In genomic region chr16:18926189-18926865, GRCh38 we compare ENCODE assay signal across 8 cellular contexts. TPM values are rescaled to one million over a fixed set of nuclear protein-coding genes. Genes with fewer than 3 reads are reported as not detected.
DNase-seq lines count a peak whose midpoint lies in the region; ATAC-seq and TF ChIP-seq lines count a peak whose summit lies in the region.
"Not testable (repeated sequence)": the region's sequence is repeated elsewhere in the genome, so short reads cannot be mapped to it uniquely, and the experiment has no call there.

Gene SMG1 (minus strand): TSS chr16:18926408. CDS start chr16:18926041, 367 bp downstream.

- 0 to 1% (median 1%) methylated on average over 14 to 77 of the region's 77 CpGs for WGBS in adrenal gland, 4 donors
- WGBS in heart left ventricle, 4 donors, result 0 to 1% (median 0%) methylated on average over 44 to 77 of the region's 77 CpGs
- WGBS in transverse colon (ENCODE audit: low coverage in 1 of 2), 2 donors, result 0% methylated on average over 54 of the region's 77 CpGs; no CpG with 5 or more reads in 1 of the 2 donors

- not testable (repeated sequence) for H3K36me3 ChIP-seq in adrenal gland (replicated peaks in 1 of 2); heart left ventricle; transverse colon

- H3K27ac ChIP-seq in adrenal gland, result peak within 1 kb of the TSS; percentile 89 to 95 (median 91)
- H3K27ac ChIP-seq in heart left ventricle, result peak within 1 kb of the TSS; percentile 84 to 97 (median 94)
- peak within 1 kb of the TSS; percentile 95 to 100 (median 98) for H3K27ac ChIP-seq in transverse colon

- TF ChIP-seq POLR2A in adrenal gland (IDR thresholded peaks at IDR 0.05) (peak; percentile 66 to 91), heart left ventricle (IDR thresholded peaks at IDR 0.05) (peak; percentile 35 to 83), transverse colon (IDR thresholded peaks at IDR 0.05) (peak; percentile 89)

- in situ Hi-C loops in GM13977 (cut with MboI; ENCODE audit: low pct_unique_long_range_greater_than_20kb, low sequenced_read_pairs, unreplicated experiment); transverse colon (cut with MboI; ENCODE audit: low pct_ligation_motif_present in 1 of 4, low pct_unique_long_range_greater_than_20kb in 1 of 4, low sequenced_read_pairs in 3 of 4): not testable (repeated sequence)

- not testable (repeated sequence) for TF ChIP-seq CTCF in GM13977 (IDR thresholded peaks at IDR 0.05; ENCODE audit: extremely low read depth, insufficient read depth, missing control alignments); adrenal gland (IDR thresholded peaks at IDR 0.05); heart left ventricle (IDR thresholded peaks at IDR 0.05); transverse colon (IDR thresholded peaks at IDR 0.05)

- H3K4me3 ChIP-seq in adrenal gland (peak within 1 kb of the TSS; percentile 28 to 92 (median 74)), heart left ventricle (peak within 1 kb of the TSS; percentile 47 to 93 (median 82)), transverse colon (peak within 1 kb of the TSS; percentile 75 to 98 (median 93))

- H3K9me3 ChIP-seq in adrenal gland (replicated peaks in 1 of 3); heart left ventricle; transverse colon: not testable (repeated sequence)

- ATAC-seq in HG02870 (IDR thresholded peaks at IDR 0.05; ENCODE audit: unreplicated experiment), result peak; percentile 82
- peak; percentile 95 to 98 (median 97) for ATAC-seq in heart left ventricle

- H3K27me3 ChIP-seq in adrenal gland, heart left ventricle, transverse colon: not testable (repeated sequence)

- H3K4me1 ChIP-seq in adrenal gland (replicated peaks in 1 of 2) (peaks cover 0 to 16% of the 10 kb centered on the region in 2 donors), heart left ventricle (peaks cover 0 to 31% (median 9%) of the 10 kb centered on the region in 12 donors), transverse colon (peaks cover 0 to 34% (median 14%) of the 10 kb centered on the region in 4 donors)

- TF ChIP-seq EP300 in transverse colon (IDR thresholded peaks at IDR 0.05; ENCODE audit: low read depth), result peak; percentile 11

- peak; percentile 91 for DNase-seq in GM13977 (ENCODE audit: low spot score)
- peak; percentile 97 for DNase-seq in NCI-H146 (lab: John Stamatoyannopoulos, UW)
- DNase-seq in T-helper 1 cell, result peak; percentile 84 to 96 (median 87)
- peak; percentile 90 to 97 (median 95) for DNase-seq in adrenal gland
- peak; percentile 93 to 97 (median 95) for DNase-seq in heart left ventricle
- peak; percentile 87 for DNase-seq in pons (ENCODE audit: low spot score)
- DNase-seq in transverse colon, result peak; percentile 95

- intact Hi-C loops in adrenal gland (cut with DNase I); transverse colon (cut with DNase I; ENCODE audit: low total_unique reads): not testable (repeated sequence)
- intact Hi-C loops in heart left ventricle (cut with DNase I), result loop anchor here in 1 of 10 donors (5.0 kb wide), 1 partner anchor 36 kb away; no protein-coding TSS in a partner anchor

RNA-seq across cellular contexts. Expression of gene SMG1, which starts in this region (rescaled TPM):
- total RNA-seq in adrenal gland (10 to 100 TPM; 23.7 to 90.9 (median 45.0) TPM), heart left ventricle (10 to 100 TPM; 35.9 to 78.0 (median 52.5) TPM), transverse colon (100 to 1,000 TPM; 115 to 159 (median 127) TPM)
- polyA plus RNA-seq in adrenal gland (10 to 100 TPM in 2 of 3 donors, 1 to 10 TPM in 1; 6.3 to 17.5 (median 14.6) TPM), heart left ventricle (10 to 100 TPM; 15.9 to 25.5 TPM)

Comparison
In these comparisons a context has a peak if more than half of its experiments do, and no peak if none do; other contexts are left out.
1. Peak in every context shown above with its lines: DNase-seq, ATAC-seq, H3K4me3 ChIP-seq and H3K27ac ChIP-seq.